23 cellular contexts compared by ENCODE assay signal in the genomic region with DNA sequence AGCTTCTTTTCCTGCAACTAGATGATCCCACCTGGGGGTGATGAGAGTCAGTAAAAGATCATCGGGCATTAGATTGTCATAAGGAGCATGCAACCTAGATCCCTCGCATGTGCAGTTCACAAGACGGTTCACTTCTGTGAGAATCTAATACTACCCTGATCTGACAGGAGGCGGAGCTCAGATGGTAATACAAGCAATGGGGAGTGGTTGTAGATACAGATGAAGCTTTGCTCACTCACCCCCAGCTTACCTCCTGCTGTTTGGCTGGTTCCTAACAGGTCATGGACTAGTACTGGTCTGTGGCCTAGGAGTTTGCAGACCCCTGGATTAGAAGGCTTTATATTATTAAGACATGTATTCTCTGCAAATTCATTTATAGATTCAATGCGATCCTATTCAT.
"Had no signal": no experiment of that assay in that cellular context is flagged by ENCODE, and none has a peak within 500 bp of the region (broad histone marks: within the 10 kb centered on the region; RNA-seq: fewer than 3 reads in every experiment).

No MANE protein-coding gene starts in this region.

- H3K9me3 ChIP-seq: colonic mucosa, esophagus muscularis mucosa, gastrocnemius medialis had no signal

- H3K4me3 ChIP-seq: colonic mucosa, coronary artery, dorsolateral prefrontal cortex, esophagus muscularis mucosa, esophagus squamous epithelium, gastrocnemius medialis, gastroesophageal sphincter, heart left ventricle, heart right ventricle had no signal

- H3K36me3 ChIP-seq: colonic mucosa, esophagus muscularis mucosa, esophagus squamous epithelium, gastrocnemius medialis, gastroesophageal sphincter, heart left ventricle, heart right ventricle had no signal

- H3K4me1 ChIP-seq: colonic mucosa, esophagus muscularis mucosa, esophagus squamous epithelium, foreskin keratinocyte, gastrocnemius medialis had no signal

- H3K27ac ChIP-seq: colonic mucosa, coronary artery, dorsolateral prefrontal cortex, epithelial cell of prostate, esophagus muscularis mucosa, esophagus squamous epithelium, foreskin keratinocyte, gastrocnemius medialis, gastroesophageal sphincter, heart left ventricle, heart right ventricle had no signal

- H3K4me3 Mint-ChIP-seq: dendritic cell treated with granulocyte-macrophage colony-stimulating factor and Interleukin-4, amounts not matched to agents 40 ng/mL and 50 ng/mL, for 4 days; effector memory CD8-positive, alpha-beta T cell had no signal

- H3K27me3 Mint-ChIP-seq: dendritic cell treated with granulocyte-macrophage colony-stimulating factor and Interleukin-4, amounts not matched to agents 40 ng/mL and 50 ng/mL, for 4 days had no signal

- H3K27me3 ChIP-seq: colonic mucosa, esophagus squamous epithelium, foreskin keratinocyte, gastrocnemius medialis, heart right ventricle had no signal

- H3K27ac Mint-ChIP-seq: dendritic cell treated with granulocyte-macrophage colony-stimulating factor and Interleukin-4, amounts not matched to agents 40 ng/mL and 50 ng/mL, for 4 days; effector memory CD8-positive, alpha-beta T cell had no signal

- DNase-seq: colonic mucosa; cortex of kidney; dermis blood vessel endothelial cell; dorsolateral prefrontal cortex; effector CD4-positive, alpha-beta T cell; effector CD8-positive, alpha-beta T cell; effector memory CD4-positive, alpha-beta T cell; effector memory CD8-positive, alpha-beta T cell; erythroblast; esophagus squamous epithelium; foreskin fibroblast; foreskin keratinocyte; foreskin melanocyte; gastrocnemius medialis; glutamatergic neuron; head of caudate nucleus; heart left ventricle; heart right ventricle had no signal
